ENCODE assay signal across 1 cellular context in genomic region chr20:2596673-2597279, GRCh38.
TF ChIP-seq lines count a peak whose summit lies in the region.

No MANE protein-coding gene starts in this region.

TF ChIP-seq in GM23338, 12 proteins besides CTCF, POLR2A, EP300 and RAD21 (continued from another document):
- TF ChIP-seq, protein P1, sequence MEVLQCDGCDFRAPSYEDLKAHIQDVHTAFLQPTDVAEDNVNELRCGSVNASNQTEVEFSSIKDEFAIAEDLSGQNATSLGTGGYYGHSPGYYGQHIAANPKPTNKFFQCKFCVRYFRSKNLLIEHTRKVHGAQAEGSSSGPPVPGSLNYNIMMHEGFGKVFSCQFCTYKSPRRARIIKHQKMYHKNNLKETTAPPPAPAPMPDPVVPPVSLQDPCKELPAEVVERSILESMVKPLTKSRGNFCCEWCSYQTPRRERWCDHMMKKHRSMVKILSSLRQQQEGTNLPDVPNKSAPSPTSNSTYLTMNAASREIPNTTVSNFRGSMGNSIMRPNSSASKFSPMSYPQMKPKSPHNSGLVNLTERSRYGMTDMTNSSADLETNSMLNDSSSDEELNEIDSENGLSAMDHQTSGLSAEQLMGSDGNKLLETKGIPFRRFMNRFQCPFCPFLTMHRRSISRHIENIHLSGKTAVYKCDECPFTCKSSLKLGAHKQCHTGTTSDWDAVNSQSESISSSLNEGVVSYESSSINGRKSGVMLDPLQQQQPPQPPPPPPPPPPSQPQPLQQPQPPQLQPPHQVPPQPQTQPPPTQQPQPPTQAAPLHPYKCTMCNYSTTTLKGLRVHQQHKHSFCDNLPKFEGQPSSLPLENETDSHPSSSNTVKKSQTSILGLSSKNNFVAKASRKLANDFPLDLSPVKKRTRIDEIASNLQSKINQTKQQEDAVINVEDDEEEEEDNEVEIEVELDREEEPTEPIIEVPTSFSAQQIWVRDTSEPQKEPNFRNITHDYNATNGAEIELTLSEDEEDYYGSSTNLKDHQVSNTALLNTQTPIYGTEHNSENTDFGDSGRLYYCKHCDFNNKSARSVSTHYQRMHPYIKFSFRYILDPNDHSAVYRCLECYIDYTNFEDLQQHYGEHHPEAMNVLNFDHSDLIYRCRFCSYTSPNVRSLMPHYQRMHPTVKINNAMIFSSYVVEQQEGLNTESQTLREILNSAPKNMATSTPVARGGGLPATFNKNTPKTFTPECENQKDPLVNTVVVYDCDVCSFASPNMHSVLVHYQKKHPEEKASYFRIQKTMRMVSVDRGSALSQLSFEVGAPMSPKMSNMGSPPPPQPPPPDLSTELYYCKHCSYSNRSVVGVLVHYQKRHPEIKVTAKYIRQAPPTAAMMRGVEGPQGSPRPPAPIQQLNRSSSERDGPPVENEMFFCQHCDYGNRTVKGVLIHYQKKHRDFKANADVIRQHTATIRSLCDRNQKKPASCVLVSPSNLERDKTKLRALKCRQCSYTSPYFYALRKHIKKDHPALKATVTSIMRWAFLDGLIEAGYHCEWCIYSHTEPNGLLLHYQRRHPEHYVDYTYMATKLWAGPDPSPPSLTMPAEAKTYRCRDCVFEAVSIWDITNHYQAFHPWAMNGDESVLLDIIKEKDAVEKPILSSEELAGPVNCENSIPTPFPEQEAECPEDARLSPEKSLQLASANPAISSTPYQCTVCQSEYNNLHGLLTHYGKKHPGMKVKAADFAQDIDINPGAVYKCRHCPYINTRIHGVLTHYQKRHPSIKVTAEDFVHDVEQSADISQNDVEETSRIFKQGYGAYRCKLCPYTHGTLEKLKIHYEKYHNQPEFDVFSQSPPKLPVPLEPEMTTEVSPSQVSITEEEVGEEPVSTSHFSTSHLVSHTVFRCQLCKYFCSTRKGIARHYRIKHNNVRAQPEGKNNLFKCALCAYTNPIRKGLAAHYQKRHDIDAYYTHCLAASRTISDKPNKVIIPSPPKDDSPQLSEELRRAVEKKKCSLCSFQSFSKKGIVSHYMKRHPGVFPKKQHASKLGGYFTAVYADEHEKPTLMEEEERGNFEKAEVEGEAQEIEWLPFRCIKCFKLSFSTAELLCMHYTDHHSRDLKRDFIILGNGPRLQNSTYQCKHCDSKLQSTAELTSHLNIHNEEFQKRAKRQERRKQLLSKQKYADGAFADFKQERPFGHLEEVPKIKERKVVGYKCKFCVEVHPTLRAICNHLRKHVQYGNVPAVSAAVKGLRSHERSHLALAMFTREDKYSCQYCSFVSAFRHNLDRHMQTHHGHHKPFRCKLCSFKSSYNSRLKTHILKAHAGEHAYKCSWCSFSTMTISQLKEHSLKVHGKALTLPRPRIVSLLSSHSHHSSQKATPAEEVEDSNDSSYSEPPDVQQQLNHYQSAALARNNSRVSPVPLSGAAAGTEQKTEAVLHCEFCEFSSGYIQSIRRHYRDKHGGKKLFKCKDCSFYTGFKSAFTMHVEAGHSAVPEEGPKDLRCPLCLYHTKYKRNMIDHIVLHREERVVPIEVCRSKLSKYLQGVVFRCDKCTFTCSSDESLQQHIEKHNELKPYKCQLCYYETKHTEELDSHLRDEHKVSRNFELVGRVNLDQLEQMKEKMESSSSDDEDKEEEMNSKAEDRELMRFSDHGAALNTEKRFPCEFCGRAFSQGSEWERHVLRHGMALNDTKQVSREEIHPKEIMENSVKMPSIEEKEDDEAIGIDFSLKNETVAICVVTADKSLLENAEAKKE (CRISPR knock-in tag; IDR thresholded peaks at IDR 0.05), result no peak
- no peak for TF ChIP-seq STAT1 (IDR thresholded peaks at IDR 0.05; ENCODE audit: unreplicated experiment)
- TF ChIP-seq, protein P2, sequence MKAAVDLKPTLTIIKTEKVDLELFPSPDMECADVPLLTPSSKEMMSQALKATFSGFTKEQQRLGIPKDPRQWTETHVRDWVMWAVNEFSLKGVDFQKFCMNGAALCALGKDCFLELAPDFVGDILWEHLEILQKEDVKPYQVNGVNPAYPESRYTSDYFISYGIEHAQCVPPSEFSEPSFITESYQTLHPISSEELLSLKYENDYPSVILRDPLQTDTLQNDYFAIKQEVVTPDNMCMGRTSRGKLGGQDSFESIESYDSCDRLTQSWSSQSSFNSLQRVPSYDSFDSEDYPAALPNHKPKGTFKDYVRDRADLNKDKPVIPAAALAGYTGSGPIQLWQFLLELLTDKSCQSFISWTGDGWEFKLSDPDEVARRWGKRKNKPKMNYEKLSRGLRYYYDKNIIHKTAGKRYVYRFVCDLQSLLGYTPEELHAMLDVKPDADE (IDR thresholded peaks at IDR 0.05), result no peak
- TF ChIP-seq JUNB (IDR thresholded peaks at IDR 0.05; ENCODE audit: unreplicated experiment), result no peak
- TF ChIP-seq ZNF114 (CRISPR knock-in tag; IDR thresholded peaks at IDR 0.05), result no peak
- no peak for TF ChIP-seq EZH2phosphoT487 (IDR thresholded peaks at IDR 0.05; ENCODE audit: unreplicated experiment)
- no peak for TF ChIP-seq NANOG (IDR thresholded peaks at IDR 0.05; ENCODE audit: borderline replicate concordance)
- no peak for TF ChIP-seq CREB1 (CRISPR knock-in tag; IDR thresholded peaks at IDR 0.05; ENCODE audit: low read depth)
- TF ChIP-seq EZH2 (IDR thresholded peaks at IDR 0.05; ENCODE audit: low read depth, unreplicated experiment), result no peak
